Comparison of ENCODE assay signal across 19 cellular contexts in the genomic region with DNA sequence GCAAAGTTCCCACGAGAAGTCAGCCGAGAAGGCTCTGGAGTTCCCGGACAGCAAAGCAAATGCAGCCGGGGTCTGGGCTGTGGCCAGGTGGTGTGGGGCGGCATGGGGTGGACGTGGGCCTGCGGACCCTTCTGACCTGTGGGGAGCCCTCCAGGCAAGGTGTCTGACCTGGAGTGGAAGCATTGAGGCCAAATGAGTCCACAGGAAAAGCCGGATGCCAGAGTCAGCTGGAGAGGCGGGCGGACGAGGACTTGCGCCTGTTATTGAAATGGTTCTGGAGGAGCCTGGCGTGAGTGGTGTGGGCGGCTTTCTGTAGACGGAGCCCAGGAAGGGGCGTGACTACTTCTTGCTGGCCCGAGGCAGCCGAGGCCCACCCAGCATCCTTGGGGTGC. TPM values are rescaled to one million over a fixed set of nuclear protein-coding genes. Genes with fewer than 3 reads are reported as not detected.
A peak's percentile ranks its signal among the peaks of the same experiment; 100 is the strongest.
DNase-seq lines count a peak whose midpoint lies in the region; ATAC-seq and TF ChIP-seq lines count a peak whose summit lies in the region.
"Had no signal": no experiment of that assay in that cellular context is flagged by ENCODE, and none has a peak within 500 bp of the region (broad histone marks: within the 10 kb centered on the region; RNA-seq: fewer than 3 reads in every experiment).

No MANE protein-coding gene starts in this region.

- TF ChIP-seq CTCF in body of pancreas (IDR thresholded peaks at IDR 0.05) (no peak), lung (IDR thresholded peaks at IDR 0.05; ENCODE audit: control extremely low read depth, extremely low read depth) (no peak), suprapubic skin (IDR thresholded peaks at IDR 0.05) (no peak), HFFc6 (IDR thresholded peaks at IDR 0.05) (no peak)

- TF ChIP-seq POLR2A in body of pancreas (IDR thresholded peaks at IDR 0.05) (no peak), suprapubic skin (IDR thresholded peaks at IDR 0.05) (no peak)

- peaks cover 45% of the 10 kb centered on the region for H3K36me3 Mint-ChIP-seq in T-helper 2 cell treated with Interferon-gamma antibody and Interleukin-4, amounts not matched to agents 5 μg/mL and 100 μg/mL, for 36 hours (ENCODE audit: low read depth)
- peaks cover 13% of the 10 kb centered on the region for H3K36me3 Mint-ChIP-seq in HFFc6 (ENCODE audit: low read depth)

- no peaks in the 10 kb centered on the region for H3K27me3 Mint-ChIP-seq in T-helper 2 cell treated with Interferon-gamma antibody and Interleukin-4, amounts not matched to agents 5 μg/mL and 100 μg/mL, for 36 hours (ENCODE audit: low read depth)
- no peaks in the 10 kb centered on the region; the same call in none of the 2 replicates for H3K27me3 Mint-ChIP-seq in HFFc6 (ENCODE audit: insufficient read depth)
- H3K27me3 Mint-ChIP-seq: activated CD4-positive, alpha-beta memory T cell treated with anti-CD3 and anti-CD28 coated beads, Interleukin-2, amount 10 ng/mL, durations not matched to agents 7 days and 5 days had no signal

- H3K4me1 ChIP-seq in body of pancreas (peaks cover 72% of the 10 kb centered on the region), lung (ENCODE audit: control insufficient read depth in 2 of 2, insufficient read depth in 2 of 2, low read length in 2 of 2) (peaks cover 6 to 21% of the 10 kb centered on the region in 2 donors), suprapubic skin (peaks cover 64% of the 10 kb centered on the region)
- H3K4me1 ChIP-seq: ascending aorta had no signal

- no peak overlapping the region for H3K4me3 Mint-ChIP-seq in T-helper 2 cell treated with Interferon-gamma antibody and Interleukin-4, amounts not matched to agents 5 μg/mL and 100 μg/mL, for 36 hours
- no peak overlapping the region for H3K4me3 Mint-ChIP-seq in HFFc6
- H3K4me3 Mint-ChIP-seq: activated CD4-positive, alpha-beta memory T cell treated with anti-CD3 and anti-CD28 coated beads, Interleukin-2, amount 10 ng/mL, durations not matched to agents 7 days and 5 days had no signal

- peak overlapping the region; percentile 58 for H3K27ac Mint-ChIP-seq in T-helper 2 cell treated with Interferon-gamma antibody and Interleukin-4, amounts not matched to agents 5 μg/mL and 100 μg/mL, for 36 hours
- no peak overlapping the region for H3K27ac Mint-ChIP-seq in HFFc6
- H3K27ac Mint-ChIP-seq: activated CD4-positive, alpha-beta memory T cell treated with anti-CD3 and anti-CD28 coated beads, Interleukin-2, amount 10 ng/mL, durations not matched to agents 7 days and 5 days had no signal

- no peaks in the 10 kb centered on the region for H3K9me3 ChIP-seq in body of pancreas
- H3K9me3 ChIP-seq in lung (ENCODE audit: control insufficient read depth in 2 of 2, insufficient read depth in 1 of 2, low read length in 1 of 2) = no peaks in the 10 kb centered on the region
- H3K9me3 ChIP-seq in suprapubic skin = no peaks in the 10 kb centered on the region
- H3K9me3 ChIP-seq: ascending aorta, mucosa of descending colon, SJCRH30, tibial nerve had no signal

- peaks cover 45% of the 10 kb centered on the region for H3K4me1 Mint-ChIP-seq in T-helper 2 cell treated with Interferon-gamma antibody and Interleukin-4, amounts not matched to agents 5 μg/mL and 100 μg/mL, for 36 hours (ENCODE audit: low read depth)
- H3K4me1 Mint-ChIP-seq in HFFc6 (ENCODE audit: low read depth) = peaks cover 30% of the 10 kb centered on the region

- 78 to 94% methylated on average over 15 to 18 of the region's 18 CpGs for WGBS in body of pancreas, 2 donors
- WGBS in lung, 2 donors = 67 to 82% methylated on average over 18 of the region's 18 CpGs
- WGBS in suprapubic skin = 85% methylated on average over 18 of the region's 18 CpGs

- intact Hi-C loops in body of pancreas (cut with DNase I) = no loop called here

- no peak for TF ChIP-seq EP300 in suprapubic skin (IDR thresholded peaks at IDR 0.05)

- ATAC-seq in body of pancreas (no peak), lung (ENCODE audit: insufficient read depth, low FRiP score) (no peak), HG02852 (IDR thresholded peaks at IDR 0.05; ENCODE audit: unreplicated experiment) (no peak)

- H3K27ac ChIP-seq in body of pancreas = peak overlapping the region; percentile 96 to 98 (median 98)
- H3K27ac ChIP-seq in lung (ENCODE audit: low read depth in 1 of 2, low read length in 1 of 2) = peak overlapping the region in 1 of 2 donors; percentile 94
- peak overlapping the region; percentile 80 for H3K27ac ChIP-seq in suprapubic skin
- H3K27ac ChIP-seq: ascending aorta, SJCRH30 had no signal

- no peak for DNase-seq in T-helper 2 cell treated with Interferon-gamma antibody and Interleukin-4, amounts not matched to agents 5 μg/mL and 100 μg/mL, for 36 hours (ENCODE audit: low spot score)
- DNase-seq in T-helper 2 cell = no peak
- DNase-seq in body of pancreas = peak in 1 of 4 donors; percentile 47
- peak; percentile 61 for DNase-seq in lung (ENCODE audit: low spot score)
- DNase-seq in suprapubic skin (ENCODE audit: low spot score in 2 of 2) = no peak
- DNase-seq in COLO829 (ENCODE audit: low spot score) = no peak
- DNase-seq in HFFc6 = no peak
- DNase-seq: 8988T; activated CD4-positive, alpha-beta memory T cell treated with anti-CD3 and anti-CD28 coated beads, Interleukin-2, amount 10 ng/mL, durations not matched to agents 7 days and 5 days; activated effector memory CD4-positive, alpha-beta T cell treated with Interleukin-2 at 50 U/mL for 16 hours; dermis blood vessel endothelial cell; GDM1; NCI-H1105; NK-92 treated with Interleukin-12 subunit alpha and Interleukin-12 subunit beta, amount 100 ng/mL, for 24 hours; SJCRH30 had no signal

- no peaks in the 10 kb centered on the region for H3K27me3 ChIP-seq in body of pancreas
- no peaks in the 10 kb centered on the region for H3K27me3 ChIP-seq in lung (ENCODE audit: control insufficient read depth, insufficient read depth)
- H3K27me3 ChIP-seq in suprapubic skin = no peaks in the 10 kb centered on the region
- H3K27me3 ChIP-seq: ascending aorta, SJCRH30, tibial nerve had no signal

- no peaks in the 10 kb centered on the region for H3K9me3 Mint-ChIP-seq in T-helper 2 cell treated with Interferon-gamma antibody and Interleukin-4, amounts not matched to agents 5 μg/mL and 100 μg/mL, for 36 hours
- no peaks in the 10 kb centered on the region for H3K9me3 Mint-ChIP-seq in HFFc6
- H3K9me3 Mint-ChIP-seq: activated CD4-positive, alpha-beta memory T cell treated with anti-CD3 and anti-CD28 coated beads, Interleukin-2, amount 10 ng/mL, durations not matched to agents 7 days and 5 days had no signal

- no peaks in the 10 kb centered on the region for H3K36me3 ChIP-seq in body of pancreas (replicated peaks in 1 of 2; ENCODE audit: insufficient read depth in 1 of 2, low read depth in 2 of 2)
- peaks cover 0 to 13% of the 10 kb centered on the region in 2 donors for H3K36me3 ChIP-seq in lung (ENCODE audit: control insufficient read depth in 2 of 2, insufficient read depth in 2 of 2, low read length in 2 of 2)
- H3K36me3 ChIP-seq in suprapubic skin = no peaks in the 10 kb centered on the region
- H3K36me3 ChIP-seq: ascending aorta had no signal

- H3K4me3 ChIP-seq in body of pancreas (no peak overlapping the region), lung (no peak overlapping the region), suprapubic skin (no peak overlapping the region)
- H3K4me3 ChIP-seq: ascending aorta, mucosa of descending colon, SJCRH30, tibial nerve had no signal

RNA-seq across cellular contexts. Expression of a gene that starts 50.5 kb away (rescaled TPM):
- total RNA-seq in body of pancreas = not detected
- total RNA-seq in lung = 1 to 10 TPM; 1.5 to 4.4 TPM
- polyA plus RNA-seq in lung = 1 to 10 TPM; 1.3 to 2.2 TPM
- total RNA-seq in suprapubic skin = 100 to 1,000 TPM; 117 to 353 (median 233) TPM
- total RNA-seq in HFFc6 (2021; fragmentation: NEBNext Ultra II Directional; extraction: Animal tissue kit (Norgen Biotek cat#: 25700)) = not detected
- total RNA-seq: activated CD4-positive, alpha-beta memory T cell treated with anti-CD3 and anti-CD28 coated beads, Interleukin-2, amount 10 ng/mL, durations not matched to agents 7 days and 5 days; ascending aorta; dermis blood vessel endothelial cell; mucosa of descending colon; SJCRH30; tibial nerve had no signal

Comparison
In these comparisons a context has a peak if more than half of its experiments do, and no peak if none do; other contexts are left out.
1. RNA of a gene that starts 50.5 kb away (total RNA-seq): 117 to 353 TPM in suprapubic skin; 1.5 to 4.4 TPM in lung, not detected in body of pancreas and not detected in HFFc6; every median in the first group is over 10 times any median in the second.